In genomic region chr3:196971094-196971698, GRCh38 we compare ENCODE assay signal across 14 cellular contexts. TPM values are rescaled to one million over a fixed set of nuclear protein-coding genes. Genes with fewer than 3 reads are reported as not detected.
DNase-seq lines count a peak whose midpoint lies in the region; ATAC-seq and TF ChIP-seq lines count a peak whose summit lies in the region.
"Had no signal": no experiment of that assay in that cellular context is flagged by ENCODE, and none has a peak within 500 bp of the region (broad histone marks: within the 10 kb centered on the region; RNA-seq: fewer than 3 reads in every experiment).

No MANE protein-coding gene starts in this region.

- CTCF ChIA-PET in activated B cell treated with CpG ODN at 0.5 μM for 24 hours (lab: Charles Lee), result interaction anchor here (1.3 to 5.4 kb wide), 2 partner anchors 135 to 154 kb away, joined by 3 to 65 read pairs; no protein-coding TSS in a partner anchor

- H3K4me3 Mint-ChIP-seq in T-helper 2 cell treated with Interferon-gamma antibody and Interleukin-4, amounts not matched to agents 5 μg/mL and 100 μg/mL, for 36 hours, result peak overlapping the region; percentile 34
- peak overlapping the region; percentile 3 for H3K4me3 Mint-ChIP-seq in activated B cell treated with CpG ODN at 0.5 μM for 24 hours
- H3K4me3 Mint-ChIP-seq in naive thymus-derived CD8-positive, alpha-beta T cell, result peak overlapping the region in 6 of 10 donors; percentile 8 to 87 (median 64)

- H3K9me3 Mint-ChIP-seq in T-helper 2 cell treated with Interferon-gamma antibody and Interleukin-4, amounts not matched to agents 5 μg/mL and 100 μg/mL, for 36 hours, result no peaks in the 10 kb centered on the region
- no peaks in the 10 kb centered on the region for H3K9me3 Mint-ChIP-seq in activated B cell treated with CpG ODN at 0.5 μM for 24 hours
- no peaks in the 10 kb centered on the region for H3K9me3 Mint-ChIP-seq in naive thymus-derived CD8-positive, alpha-beta T cell
- H3K9me3 Mint-ChIP-seq: activated naive CD8-positive, alpha-beta T cell treated with anti-CD3 and anti-CD28 coated beads for 36 hours had no signal

- H3K27me3 Mint-ChIP-seq in T-helper 2 cell treated with Interferon-gamma antibody and Interleukin-4, amounts not matched to agents 5 μg/mL and 100 μg/mL, for 36 hours (ENCODE audit: low read depth), result peaks cover 11% of the 10 kb centered on the region
- no peaks in the 10 kb centered on the region for H3K27me3 Mint-ChIP-seq in activated B cell treated with CpG ODN at 0.5 μM for 24 hours
- H3K27me3 Mint-ChIP-seq in naive thymus-derived CD8-positive, alpha-beta T cell, result peaks cover 2 to 23% (median 16%) of the 10 kb centered on the region in 5 donors

- DNase-seq in T-helper 2 cell treated with Interferon-gamma antibody and Interleukin-4, amounts not matched to agents 5 μg/mL and 100 μg/mL, for 36 hours (ENCODE audit: low spot score), result no peak
- DNase-seq in T-helper 2 cell (no peak), HUDEP-2 (lab: John Stamatoyannopoulos, UW; ENCODE audit: unreplicated experiment in 76 of 76) (peak in 44 of 76 experiments; percentile 7 to 82 (median 38)), activated B cell treated with CpG ODN at 0.5 μM for 24 hours (no peak), AG08396 (ENCODE audit: low spot score) (no peak), NCI-H2227 treated with DMSO at 0.1 percent for 48 hours (lab: John Stamatoyannopoulos, UW) (no peak)
- no peak for DNase-seq in naive thymus-derived CD8-positive, alpha-beta T cell
- DNase-seq: activated naive CD8-positive, alpha-beta T cell treated with anti-CD3 and anti-CD28 coated beads for 36 hours; DMS79; NCI-H1105; NCI-H526 treated with DMSO at 0.1 percent for 48 hours; tibial artery had no signal

- TF ChIP-seq CTCF in activated B cell treated with CpG ODN at 0.5 μM for 24 hours (IDR thresholded peaks at IDR 0.05), result no peak

- POLR2A ChIA-PET in activated B cell treated with CpG ODN at 0.5 μM for 24 hours (lab: Charles Lee), result interaction anchor here (0.6 kb wide), 1 partner anchor 97 kb away, joined by 3 read pairs; no protein-coding TSS in a partner anchor
- POLR2A ChIA-PET in naive thymus-derived CD8-positive, alpha-beta T cell (lab: Charles Lee), result interaction anchor here (1.2 to 3.7 kb wide), 2 partner anchors 29 to 359 kb away, joined by 3 to 14 read pairs; partner anchors contain the start of gene NCBP2

- H3K4me1 Mint-ChIP-seq in T-helper 2 cell treated with Interferon-gamma antibody and Interleukin-4, amounts not matched to agents 5 μg/mL and 100 μg/mL, for 36 hours (ENCODE audit: low read depth), result peaks cover 11% of the 10 kb centered on the region
- peaks cover 21% of the 10 kb centered on the region for H3K4me1 Mint-ChIP-seq in activated B cell treated with CpG ODN at 0.5 μM for 24 hours
- peaks cover 3 to 12% (median 6%) of the 10 kb centered on the region in 4 donors for H3K4me1 Mint-ChIP-seq in naive thymus-derived CD8-positive, alpha-beta T cell

- H3K27ac Mint-ChIP-seq in T-helper 2 cell treated with Interferon-gamma antibody and Interleukin-4, amounts not matched to agents 5 μg/mL and 100 μg/mL, for 36 hours, result no peak overlapping the region
- H3K27ac Mint-ChIP-seq in activated B cell treated with CpG ODN at 0.5 μM for 24 hours, result no peak overlapping the region
- no peak overlapping the region for H3K27ac Mint-ChIP-seq in naive thymus-derived CD8-positive, alpha-beta T cell
- H3K27ac Mint-ChIP-seq: activated naive CD8-positive, alpha-beta T cell treated with anti-CD3 and anti-CD28 coated beads for 36 hours had no signal

- ATAC-seq in activated B cell treated with CpG ODN at 0.5 μM for 24 hours (ENCODE audit: low read depth) (no peak), HG03521 (IDR thresholded peaks at IDR 0.05; ENCODE audit: unreplicated experiment) (no peak)
- no peak for ATAC-seq in naive thymus-derived CD8-positive, alpha-beta T cell
- ATAC-seq: Right ventricle myocardium inferior had no signal

- intact Hi-C loops in activated B cell treated with CpG ODN at 0.5 μM for 24 hours (cut with micrococcal nuclease), result loop anchor here (10.0 kb wide), 1 partner anchor 544 kb away; no protein-coding TSS in a partner anchor

- H3K36me3 Mint-ChIP-seq in T-helper 2 cell treated with Interferon-gamma antibody and Interleukin-4, amounts not matched to agents 5 μg/mL and 100 μg/mL, for 36 hours (ENCODE audit: low read depth), result peaks cover 7% of the 10 kb centered on the region
- no peaks in the 10 kb centered on the region for H3K36me3 Mint-ChIP-seq in activated B cell treated with CpG ODN at 0.5 μM for 24 hours (ENCODE audit: low read depth)
- H3K36me3 Mint-ChIP-seq in naive thymus-derived CD8-positive, alpha-beta T cell, result no peaks in the 10 kb centered on the region

RNA-seq across cellular contexts. Expression of gene PIGZ, which starts 2.6 kb away (rescaled TPM):
- 1.8 and 2.0 TPM in 2 replicates for total RNA-seq in activated B cell treated with CpG ODN at 0.5 μM for 24 hours
- total RNA-seq in naive thymus-derived CD8-positive, alpha-beta T cell, result under 1 TPM; 0.13 to 0.19 TPM
- polyA plus RNA-seq in naive thymus-derived CD8-positive, alpha-beta T cell, result under 1 TPM in 2 of 3 donors, not detected in 1; 0.32 to 0.55 TPM

RNA-seq across cellular contexts. Expression of gene NCBP2, which starts 28.9 kb away (rescaled TPM):
- 77.8 and 85.1 TPM in 2 replicates for total RNA-seq in activated B cell treated with CpG ODN at 0.5 μM for 24 hours
- total RNA-seq in naive thymus-derived CD8-positive, alpha-beta T cell, result 10 to 100 TPM; 80.5 to 86.4 TPM
- 10 to 100 TPM; 54.9 to 87.0 (median 70.8) TPM for polyA plus RNA-seq in naive thymus-derived CD8-positive, alpha-beta T cell

RNA-seq across cellular contexts. Expression of gene MELTF, which starts 58.4 kb away (rescaled TPM):
- 50.0 and 61.5 TPM in 2 replicates for total RNA-seq in activated B cell treated with CpG ODN at 0.5 μM for 24 hours
- total RNA-seq in naive thymus-derived CD8-positive, alpha-beta T cell, result 1 to 10 TPM in 1 of 2 experiments, under 1 TPM in 1; 0.36 to 1.2 TPM
- polyA plus RNA-seq in naive thymus-derived CD8-positive, alpha-beta T cell, result under 1 TPM in 1 of 3 donors, not detected in 2; 0.12 TPM

Comparison
In these comparisons a context has a peak if more than half of its experiments do, and no peak if none do; other contexts are left out.
1. DNase-seq: peak in HUDEP-2 (44 of 76); none in T-helper 2 cell treated with Interferon-gamma antibody and Interleukin-4, amounts not matched to agents 5 μg/mL and 100 μg/mL, for 36 hours (single experiment), T-helper 2 cell (0 of 5), activated B cell treated with CpG ODN at 0.5 μM for 24 hours (single experiment), naive thymus-derived CD8-positive, alpha-beta T cell (0 of 10), AG08396 (single experiment) and NCI-H2227 treated with DMSO at 0.1 percent for 48 hours (single experiment).
2. H3K4me3 Mint-ChIP-seq: peak in every context shown above with its lines; median percentile 64 in naive thymus-derived CD8-positive, alpha-beta T cell; 34 in T-helper 2 cell treated with Interferon-gamma antibody and Interleukin-4, amounts not matched to agents 5 μg/mL and 100 μg/mL, for 36 hours; 3 in activated B cell treated with CpG ODN at 0.5 μM for 24 hours.
3. RNA of gene MELTF, which starts 58.4 kb away (total RNA-seq): 50.0 to 61.5 TPM in activated B cell treated with CpG ODN at 0.5 μM for 24 hours; 0.36 to 1.2 TPM in naive thymus-derived CD8-positive, alpha-beta T cell; every median in the first group is over 10 times any median in the second.